ENCODE assay signal across 11 cellular contexts in genomic region chr3:172658344-172659245, GRCh38. TPM values are rescaled to one million over a fixed set of nuclear protein-coding genes. Genes with fewer than 3 reads are reported as not detected.
A peak's percentile ranks its signal among the peaks of the same experiment; 100 is the strongest.
DNase-seq lines count a peak whose midpoint lies in the region; ATAC-seq, FAIRE-seq and TF ChIP-seq lines count a peak whose summit lies in the region.
"Had no signal": no experiment of that assay in that cellular context is flagged by ENCODE, and none has a peak within 500 bp of the region (broad histone marks: within the 10 kb centered on the region; RNA-seq: fewer than 3 reads in every experiment).

No MANE protein-coding gene starts in this region.

- no peak overlapping the region for H3K27ac Mint-ChIP-seq in activated T-helper 17 cell treated with anti-CD3 and anti-CD28 coated beads, Interleukin-2, amount 50 U/mL, for 72 hours

- BruUV-seq in IMR-90 (replicated peaks; lab: Mats Ljungman, UMichigan) (no TSS peak), HepG2 (replicated peaks; lab: Mats Ljungman, UMichigan) (no TSS peak)

- H3K4me3 ChIP-seq in IMR-90 (ENCODE audit: insufficient read depth, low read depth, low read length) (no peak overlapping the region), HepG2 (replicated peaks in 1 of 3; ENCODE audit: insufficient read depth in 1 of 3, low read depth in 2 of 3, low read length in 3 of 3) (no peak overlapping the region)
- H3K4me3 ChIP-seq: upper lobe of left lung had no signal

- CTCF ChIA-PET in IMR-90 (lab: Yijun Ruan, JAX) (interaction anchor here (0.6 to 1.6 kb wide), 3 partner anchors 8 to 768 kb away, joined by 3 to 5 read pairs (median 3); no protein-coding TSS in a partner anchor), HepG2 (lab: Yijun Ruan, JAX; ENCODE audit: low intra/inter-chr PET ratio, low total read pairs) (interaction anchor here (0.6 kb wide), 1 partner anchor 1691 kb away, joined by 4 read pairs; no protein-coding TSS in a partner anchor)

- H2BK5ac ChIP-seq in IMR-90 (ENCODE audit: low read depth, low read length, poor library complexity, severe bottlenecking), result peak overlapping the region; percentile 56

- peaks cover 28 to 42% of the 10 kb centered on the region in 2 experiments for H3K79me1 ChIP-seq in IMR-90 (ENCODE audit: low read depth in 1 of 2, low read length in 2 of 2)

- peak overlapping the region; percentile 66; the same call in 1 of the 2 replicates for H3K4ac ChIP-seq in IMR-90 (ENCODE audit: low read depth, low read length)

- no peak overlapping the region for H2AK9ac ChIP-seq in IMR-90 (replicated peaks; ENCODE audit: low read depth, low read length, poor library complexity)

- TF ChIP-seq EP300 in HepG2 (IDR thresholded peaks at IDR 0.05; ENCODE audit: low read depth in 2 of 2, low read length in 2 of 2), result peak in 1 of 2 experiments; percentile 32; a peak in 1 of 4 replicates
- no peak for TF ChIP-seq EP300 in HepG2 (CRISPR knock-in tag; IDR thresholded peaks at IDR 0.05; ENCODE audit: borderline replicate concordance)

- H4K5ac ChIP-seq in IMR-90 (ENCODE audit: low read depth, low read length), result peak overlapping the region; percentile 49; the same call in 1 of the 2 replicates

- TF ChIP-seq CTCF in IMR-90 (conservative IDR thresholded peaks at IDR 0.05; ENCODE audit: low read depth, low read length) (no peak), HepG2 (CRISPR knock-in tag; IDR thresholded peaks at IDR 0.05) (no peak)

- H3K9me3 Mint-ChIP-seq in activated T-helper 17 cell treated with anti-CD3 and anti-CD28 coated beads, Interleukin-2, amount 50 U/mL, for 72 hours, result no peaks in the 10 kb centered on the region

- H2BK20ac ChIP-seq in IMR-90 (ENCODE audit: low read depth, low read length), result peak overlapping the region; percentile 95; the same call in 1 of the 2 replicates

- POLR2A ChIA-PET in IMR-90 (lab: Charles Lee; ENCODE audit: unreplicated experiment) (no interaction called here), HepG2 (lab: Yijun Ruan, JAX) (no interaction called here)

- TF ChIP-seq POLR2A in IMR-90 (IDR thresholded peaks at IDR 0.05; ENCODE audit: low read depth, low read length), result no peak
- no peak for TF ChIP-seq POLR2A in HepG2 (IDR thresholded peaks at IDR 0.05; ENCODE audit: insufficient read depth in 1 of 2, low read depth in 2 of 2, low read length in 2 of 2)

- no peak overlapping the region for H3K23ac ChIP-seq in IMR-90 (ENCODE audit: low read depth, low read length)

- H3K36me3 Mint-ChIP-seq in activated T-helper 17 cell treated with anti-CD3 and anti-CD28 coated beads, Interleukin-2, amount 50 U/mL, for 72 hours (ENCODE audit: low read depth), result no peaks in the 10 kb centered on the region

- ATAC-seq in IMR-90 (ENCODE audit: low read depth), result peak; percentile 92
- peak; percentile 91 for ATAC-seq in HepG2
- ATAC-seq in HG03108 (IDR thresholded peaks at IDR 0.05; ENCODE audit: unreplicated experiment), result no peak
- ATAC-seq in activated T-helper 17 cell treated with anti-CD3 and anti-CD28 coated beads, Interleukin-2, amount 50 U/mL, for 72 hours (replicated peaks), result no peak

- no peaks in the 10 kb centered on the region for H3K79me2 ChIP-seq in HepG2 (ENCODE audit: insufficient read depth, low read length)

- H4K8ac ChIP-seq in IMR-90 (ENCODE audit: low read depth in 2 of 2, low read length in 2 of 2), result peak overlapping the region; percentile 2 to 38; a peak in 2 of 4 replicates

- H3K36me3 ChIP-seq in IMR-90 (ENCODE audit: control insufficient read depth, insufficient read depth, low read length) (no peaks in the 10 kb centered on the region), HepG2 (replicated peaks in 1 of 2; ENCODE audit: control insufficient read depth in 1 of 2, insufficient read depth in 2 of 2, low read length in 2 of 2) (no peaks in the 10 kb centered on the region)
- H3K36me3 ChIP-seq: upper lobe of left lung had no signal

- dilution Hi-C loops in IMR-90 (cut with HindIII; ENCODE audit: low sequenced_read_pairs, unreplicated experiment), result no loop called here

- H3K4me1 ChIP-seq in IMR-90 (ENCODE audit: control insufficient read depth, insufficient read depth, low read length) (peaks cover 13% of the 10 kb centered on the region), HepG2 (ENCODE audit: insufficient read depth, low read length) (peaks cover 41% of the 10 kb centered on the region)
- H3K4me1 ChIP-seq: upper lobe of left lung had no signal

- 0 out of 2 replicates have a peak, but pooled peaks have one; percentile 5 for TF ChIP-seq RAD21 in IMR-90 (IDR thresholded peaks at IDR 0.05; ENCODE audit: low read length)
- TF ChIP-seq RAD21 in HepG2 (CRISPR knock-in tag; IDR thresholded peaks at IDR 0.05), result no peak

- H3K9me1 ChIP-seq in IMR-90 (ENCODE audit: insufficient read depth, low read length), result no peaks in the 10 kb centered on the region

- H2BK15ac ChIP-seq in IMR-90 (ENCODE audit: low read depth, low read length), result peak overlapping the region; percentile 82; the same call in 1 of the 3 replicates

- no peaks in the 10 kb centered on the region for H3K27me3 Mint-ChIP-seq in activated T-helper 17 cell treated with anti-CD3 and anti-CD28 coated beads, Interleukin-2, amount 50 U/mL, for 72 hours

- H2BK120ac ChIP-seq in IMR-90 (ENCODE audit: low read depth, low read length), result peak overlapping the region; percentile 85

- WGBS in IMR-90 (ENCODE audit: extremely low coverage in 2 of 2, insufficient read length in 1 of 2), 2 experiments, result no CpG with 5 or more reads among the region's 6 CpGs
- WGBS in HepG2 (ENCODE audit: low lambda C conversion rate), result 56% methylated on average over 6 of the region's 6 CpGs

- in situ Hi-C loops in IMR-90 (cut with MboI; ENCODE audit: low sequenced_read_pairs) (no loop called here), HepG2 (cut with HindIII; ENCODE audit: extremely low pct_ligation_motif_present, low pct_unique_long_range_greater_than_20kb) (no loop called here)

- H4K91ac ChIP-seq in IMR-90 (ENCODE audit: insufficient read depth, low read depth, low read length), result peak overlapping the region; percentile 65; the same call in 1 of the 2 replicates

- H3K27ac ChIP-seq in IMR-90 (ENCODE audit: insufficient read depth, low read length) (peak overlapping the region; percentile 49; the same call in 1 of the 2 replicates), HepG2 (ENCODE audit: extremely low read length, insufficient read depth, low read length) (peak overlapping the region; percentile 29)
- H3K27ac ChIP-seq: upper lobe of left lung had no signal

- H3K4me1 Mint-ChIP-seq in activated T-helper 17 cell treated with anti-CD3 and anti-CD28 coated beads, Interleukin-2, amount 50 U/mL, for 72 hours, result peaks cover 3% of the 10 kb centered on the region

- H3K9ac ChIP-seq in IMR-90 (ENCODE audit: low read depth, low read length) (no peak overlapping the region), HepG2 (ENCODE audit: insufficient read depth, low read depth, low read length) (no peak overlapping the region)

- FAIRE-seq in HepG2 (lab: Jason Lieb, UNC), result peak; percentile 74

- intact Hi-C loops in IMR-90 (cut with micrococcal nuclease) (no loop called here), HepG2 (cut with micrococcal nuclease; ENCODE audit: unreplicated experiment) (no loop called here)

- H3K27me3 ChIP-seq in IMR-90 (ENCODE audit: control insufficient read depth, insufficient read depth, low read length), result no peaks in the 10 kb centered on the region
- no peaks in the 10 kb centered on the region for H3K27me3 ChIP-seq in HepG2 (ENCODE audit: control insufficient read depth in 1 of 2, insufficient read depth in 2 of 2, low read length in 2 of 2)
- H3K27me3 ChIP-seq: upper lobe of left lung had no signal

- H3K9me3 ChIP-seq in IMR-90 (ENCODE audit: control insufficient read depth, insufficient read depth, low read length), result no peaks in the 10 kb centered on the region
- H3K9me3 ChIP-seq in HepG2 (ENCODE audit: low read length), result no peaks in the 10 kb centered on the region
- H3K9me3 ChIP-seq: upper lobe of left lung had no signal

- H3K14ac ChIP-seq in IMR-90 (replicated peaks; ENCODE audit: low read depth, low read length), result peak overlapping the region; percentile 69

- peak overlapping the region; percentile 44; the same call in 1 of the 2 replicates for H3K4me2 ChIP-seq in IMR-90 (ENCODE audit: low read depth, low read length)
- no peak overlapping the region for H3K4me2 ChIP-seq in HepG2 (ENCODE audit: low read depth, low read length)

- H3K56ac ChIP-seq in IMR-90 (ENCODE audit: extremely low read depth, insufficient read depth, low read length), result no peak overlapping the region

- H2AK5ac ChIP-seq in IMR-90 (ENCODE audit: low read depth, low read length), result peak overlapping the region; percentile 54

- DNase-seq in AG08395 (ENCODE audit: low spot score) (peak; percentile 77), IMR-90 (peak; percentile 100), brain pericyte (ENCODE audit: low read depth, low spot score) (peak; percentile 83), HepG2 (ENCODE audit: low spot score) (peak; percentile 94), cerebellar nuclear complex (lab: John Stamatoyannopoulos, UW) (no peak), Kasumi-1 (lab: John Stamatoyannopoulos, UW) (no peak)
- DNase-seq: activated effector memory CD4-positive, alpha-beta T cell treated with Interleukin-2 at 50 U/mL for 16 hours; COR-L47; upper lobe of left lung had no signal

- no peak overlapping the region for H2AFZ ChIP-seq in IMR-90 (replicated peaks; ENCODE audit: low read length, poor library complexity)
- no peak overlapping the region for H2AFZ ChIP-seq in HepG2 (ENCODE audit: low read length)

- H4K20me1 ChIP-seq in IMR-90 (ENCODE audit: insufficient read depth, low read length), result no peaks in the 10 kb centered on the region
- H4K20me1 ChIP-seq in HepG2 (ENCODE audit: insufficient read depth, low read length), result no peaks in the 10 kb centered on the region

- H3K4me3 Mint-ChIP-seq in activated T-helper 17 cell treated with anti-CD3 and anti-CD28 coated beads, Interleukin-2, amount 50 U/mL, for 72 hours, result no peak overlapping the region

- H3K18ac ChIP-seq in IMR-90 (ENCODE audit: low read depth, low read length), result peak overlapping the region; percentile 92; the same call in 1 of the 2 replicates

RNA-seq across cellular contexts. Expression of gene NCEH1, which starts 52.3 kb away (rescaled TPM):
- total RNA-seq in IMR-90 (2012; rRNA removed) (23.3 and 28.9 TPM in 2 replicates), HepG2 (2016; rRNA removed; fragmentation: Illumina TruSeq; extraction: Trizol) (7.9 and 12.9 TPM in 2 replicates)
- polyA plus RNA-seq in IMR-90 (2012; rRNA removed) (22.3 and 23.5 TPM in 2 replicates), HepG2 (2011; rRNA removed) (17.9 and 21.4 TPM in 2 replicates)
- 8.0 and 12.7 TPM in 2 replicates for polyA plus RNA-seq in IMR-90 (2012; cell fraction: cytosol; rRNA removed)
- 5.1 and 13.7 TPM in 2 replicates for polyA plus RNA-seq in IMR-90 (2012; cell fraction: nucleus; rRNA removed; ENCODE audit: low replicate concordance)
- total RNA-seq in HepG2 (2016; cell fraction: cytosol; rRNA removed; fragmentation: Illumina TruSeq; extraction: Trizol; ENCODE audit: low read depth), result 1.1 and 1.2 TPM in 2 replicates
- total RNA-seq in HepG2 (2016; cell fraction: insoluble cytoplasmic fraction; rRNA removed; fragmentation: Illumina TruSeq; extraction: Trizol), result 9.2 and 11.9 TPM in 2 replicates
- total RNA-seq in HepG2 (2016; cell fraction: membrane; rRNA removed; fragmentation: Illumina TruSeq; extraction: Trizol), result 2.6 and 2.7 TPM in 2 replicates
- 13.8 and 15.3 TPM in 2 replicates for total RNA-seq in HepG2 (2016; cell fraction: nucleus; rRNA removed; fragmentation: Illumina TruSeq; extraction: Trizol)
- 14.9 and 17.6 TPM in 2 replicates for polyA plus RNA-seq in HepG2 (2011; cell fraction: cytosol; rRNA removed)
- polyA plus RNA-seq in HepG2 (2011; cell fraction: nucleus; rRNA removed), result 6.9 and 7.5 TPM in 2 replicates
- polyA plus RNA-seq in HepG2 (2012), result 22.9 and 30.2 TPM in 2 replicates
- polyA plus RNA-seq in HepG2 (2016; cell fraction: cytosol; fragmentation: Illumina TruSeq; extraction: Trizol; ENCODE audit: low read depth), result 0.27 and 0.40 TPM in 2 replicates
- 6.4 and 7.2 TPM in 2 replicates for polyA plus RNA-seq in HepG2 (2016; cell fraction: insoluble cytoplasmic fraction; fragmentation: Illumina TruSeq; extraction: Trizol; ENCODE audit: low read depth)
- polyA plus RNA-seq in HepG2 (2016; cell fraction: membrane; fragmentation: Illumina TruSeq; extraction: Trizol; ENCODE audit: low read depth), result 1.1 and 1.2 TPM in 2 replicates
- 16.8 and 17.4 TPM in 2 replicates for polyA plus RNA-seq in HepG2 (2016; cell fraction: nucleus; fragmentation: Illumina TruSeq; extraction: Trizol; ENCODE audit: insufficient read depth, low read depth)
- polyA minus RNA-seq in HepG2 (2011; rRNA and poly(A)+ RNA removed; ENCODE audit: low replicate concordance), result 52.9 and 64.7 TPM in 2 replicates
- polyA minus RNA-seq in HepG2 (2011; cell fraction: cytosol; rRNA and poly(A)+ RNA removed), result 42.9 and 44.0 TPM in 2 replicates
- 18.9 and 21.8 TPM in 2 replicates for polyA minus RNA-seq in HepG2 (2011; cell fraction: nucleus; rRNA and poly(A)+ RNA removed)
- total RNA-seq in activated T-helper 17 cell treated with anti-CD3 and anti-CD28 coated beads, Interleukin-2, amount 50 U/mL, for 72 hours, result 10 to 100 TPM in 1 of 2 donors, 1 to 10 TPM in 1; 6.9 to 18.5 TPM

Comparison
In these comparisons a context has a peak if more than half of its experiments do, and no peak if none do; other contexts are left out.
1. DNase-seq: peak in AG08395 (single experiment), IMR-90 (single experiment), brain pericyte (single experiment) and HepG2 (single experiment); none in cerebellar nuclear complex (0 of 2) and Kasumi-1 (0 of 2).
2. ATAC-seq: peak in IMR-90 (single experiment) and HepG2 (single experiment); none in HG03108 (single experiment) and activated T-helper 17 cell treated with anti-CD3 and anti-CD28 coated beads, Interleukin-2, amount 50 U/mL, for 72 hours (single experiment).